ENCODE assay signal across 20 cellular contexts in genomic region chr2:25298776-25299431, GRCh38.
"Had no signal": no experiment of that assay in that cellular context is flagged by ENCODE, and none has a peak within 500 bp of the region (broad histone marks: within the 10 kb centered on the region; RNA-seq: fewer than 3 reads in every experiment).

No MANE protein-coding gene starts in this region.

- H3K9ac ChIP-seq: parathyroid adenoma had no signal

- H3K79me2 ChIP-seq: parathyroid adenoma had no signal

- H3K27ac Mint-ChIP-seq: activated T-helper 2 cell treated with anti-CD3 and anti-CD28 coated beads, Interferon-gamma antibody, Interleukin-2, Interleukin-4, amounts not matched to agents 10 μg/mL and 5 μg/mL and 100 μg/mL, durations not matched to agents 14 hours and 24 hours and 36 hours; stimulated activated memory B cell treated with anti-CD40 and anti-IgM and Interleukin-4, amounts not matched to agents 10 μg/mL and 1 μg/mL and 100 μg/mL, for 72 hours had no signal

- H3K36me3 ChIP-seq: breast epithelium, thoracic aorta had no signal

- H3K27ac ChIP-seq: breast epithelium, coronary artery, neutrophil, parathyroid adenoma, thoracic aorta, VCaP had no signal

- H3K27me3 Mint-ChIP-seq: activated T-cell treated with anti-CD3 and anti-CD28 coated beads, Interleukin-2, amount 50 U/mL, for 24 hours; stimulated activated memory B cell treated with anti-CD40 and anti-IgM and Interleukin-4, amounts not matched to agents 10 μg/mL and 1 μg/mL and 100 μg/mL, for 72 hours had no signal

- H3K9me3 Mint-ChIP-seq: activated T-cell treated with anti-CD3 and anti-CD28 coated beads, Interleukin-2, amount 50 U/mL, for 24 hours; activated T-helper 2 cell treated with anti-CD3 and anti-CD28 coated beads, Interferon-gamma antibody, Interleukin-2, Interleukin-4, amounts not matched to agents 10 μg/mL and 5 μg/mL and 100 μg/mL, durations not matched to agents 14 hours and 24 hours and 36 hours; stimulated activated memory B cell treated with anti-CD40 and anti-IgM and Interleukin-4, amounts not matched to agents 10 μg/mL and 1 μg/mL and 100 μg/mL, for 72 hours had no signal

- DNase-seq: activated CD4-positive, alpha-beta T cell treated with anti-CD3 and anti-CD28 coated beads, Interleukin-2, amount 50 U/mL, for 48 hours; activated CD4-positive, CD25-positive, alpha-beta regulatory T cell treated with anti-CD3 and anti-CD28 coated beads, Interleukin-2, amount 50 U/mL, for 72 hours; activated naive CD4-positive, alpha-beta T cell treated with Interleukin-2 at 50 U/mL for 16 hours; activated T-cell treated with anti-CD3 and anti-CD28 coated beads, Interleukin-2, amount 50 U/mL, for 24 hours; effector CD4-positive, alpha-beta T cell; sigmoid colon; spleen; stimulated activated CD4-positive, alpha-beta T cell treated with anti-CD3 and anti-CD28 coated beads, Interleukin-4, amount 100 ng/mL, for 4 hours; T-helper 2 cell; upper lobe of left lung had no signal

- H3K27me3 ChIP-seq: breast epithelium, neutrophil, sigmoid colon, spleen, upper lobe of left lung had no signal

- H3K4me3 ChIP-seq: breast epithelium, coronary artery, sigmoid colon, spleen, thoracic aorta, upper lobe of left lung had no signal

- H2AFZ ChIP-seq: parathyroid adenoma had no signal

- H3K4me3 Mint-ChIP-seq: activated T-cell treated with anti-CD3 and anti-CD28 coated beads, Interleukin-2, amount 50 U/mL, for 24 hours; stimulated activated memory B cell treated with anti-CD40 and anti-IgM and Interleukin-4, amounts not matched to agents 10 μg/mL and 1 μg/mL and 100 μg/mL, for 72 hours had no signal

- H3K9me3 ChIP-seq: breast epithelium, neutrophil, sigmoid colon, spleen, thoracic aorta, upper lobe of left lung had no signal

- H3K4me1 ChIP-seq: parathyroid adenoma had no signal

- ATAC-seq: esophagus mucosa; left ventricle myocardium superior; stimulated activated memory B cell treated with anti-CD40 and anti-IgM and Interleukin-4, amounts not matched to agents 10 μg/mL and 1 μg/mL and 100 μg/mL, for 72 hours had no signal
